Comparison of ENCODE assay signal across 28 cellular contexts in the genomic region with DNA sequence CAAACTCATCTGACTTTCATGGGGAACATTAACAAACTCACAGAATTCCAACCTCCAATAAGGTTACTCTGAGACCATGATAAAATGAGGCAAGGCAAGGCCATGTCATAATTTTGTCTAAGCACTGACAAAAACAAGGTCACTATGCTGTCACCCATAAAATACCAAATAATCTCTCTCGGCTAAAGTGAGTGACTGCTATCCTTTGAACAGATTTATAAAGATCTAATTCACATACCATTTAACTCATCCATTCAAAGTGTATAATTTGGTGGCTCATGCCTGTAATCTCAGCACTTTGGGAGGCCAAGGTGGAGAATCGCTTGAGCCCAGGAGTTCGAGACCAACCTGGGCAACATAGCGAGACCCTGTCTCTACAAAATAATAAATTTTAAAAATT. TPM values are rescaled to one million over a fixed set of nuclear protein-coding genes. Genes with fewer than 3 reads are reported as not detected.
"Had no signal": no experiment of that assay in that cellular context is flagged by ENCODE, and none has a peak within 500 bp of the region (broad histone marks: within the 10 kb centered on the region; RNA-seq: fewer than 3 reads in every experiment).

No MANE protein-coding gene starts in this region.

- H3K27me3 ChIP-seq: ascending aorta, breast epithelium, cardiac muscle cell, colonic mucosa had no signal

- H3K36me3 ChIP-seq: ascending aorta, breast epithelium, cardiac muscle cell, colonic mucosa, esophagus squamous epithelium had no signal

- H3K27ac ChIP-seq: ascending aorta, breast epithelium, cardiac muscle cell, colonic mucosa, epithelial cell of prostate, esophagus squamous epithelium, gastroesophageal sphincter had no signal

- DNase-seq: activated CD4-positive, alpha-beta T cell treated with anti-CD3 and anti-CD28 coated beads for 4 hours; activated CD4-positive, alpha-beta T cell treated with anti-CD3 and anti-CD28 coated beads, Interleukin-2, amount 50 U/mL, for 1 hour; activated CD4-positive, alpha-beta T cell treated with anti-CD3 and anti-CD28 coated beads, Interleukin-2, amount 50 U/mL, for 48 hours; activated CD4-positive, CD25-positive, alpha-beta regulatory T cell; activated CD4-positive, CD25-positive, alpha-beta regulatory T cell treated with anti-CD3 and anti-CD28 coated beads, Interleukin-2, amount 50 U/mL, for 72 hours; activated naive CD4-positive, alpha-beta T cell treated with anti-CD3 and anti-CD28 coated beads, Interleukin-2, amount 10 ng/mL, durations not matched to agents 7 days and 5 days; activated naive CD8-positive, alpha-beta T cell treated with anti-CD3 and anti-CD28 coated beads, Interleukin-2, amount 10 ng/mL, durations not matched to agents 7 days and 5 days; activated T-cell treated with anti-CD3 and anti-CD28 coated beads for 4 hours; activated T-cell treated with anti-CD3 and anti-CD28 coated beads, Interleukin-2, amount 50 U/mL, for 24 hours; activated T-cell treated with anti-CD3 and anti-CD28 coated beads, Interleukin-2, amount 50 U/mL, for 72 hours; central memory CD4-positive, alpha-beta T cell; cerebellar nuclear complex; colonic mucosa; effector CD8-positive, alpha-beta T cell; esophagus squamous epithelium; foreskin melanocyte; hippocampal formation; T-helper 2 cell had no signal

- H3K9me3 ChIP-seq: ascending aorta, breast epithelium, colonic mucosa, esophagus squamous epithelium, gastroesophageal sphincter had no signal

- H3K4me3 Mint-ChIP-seq: activated naive CD4-positive, alpha-beta T cell treated with anti-CD3 and anti-CD28 coated beads, Interleukin-2, amount 10 ng/mL, durations not matched to agents 7 days and 5 days; activated naive CD8-positive, alpha-beta T cell treated with anti-CD3 and anti-CD28 coated beads, Interleukin-2, amount 10 ng/mL, durations not matched to agents 7 days and 5 days; activated T-cell treated with anti-CD3 and anti-CD28 coated beads, Interleukin-2, amount 50 U/mL, for 24 hours; activated T-cell treated with anti-CD3 and anti-CD28 coated beads, Interleukin-2, amount 50 U/mL, for 72 hours; brain had no signal

- H3K4me3 ChIP-seq: ascending aorta, breast epithelium, cardiac muscle cell, colonic mucosa, esophagus squamous epithelium, gastroesophageal sphincter had no signal

- ATAC-seq: activated naive CD4-positive, alpha-beta T cell treated with anti-CD3 and anti-CD28 coated beads, Interleukin-2, amount 50 U/mL, for 72 hours; activated T-cell treated with anti-CD3 and anti-CD28 coated beads, Interleukin-2, amount 50 U/mL, for 72 hours; gastroesophageal sphincter had no signal

- H3K4me1 ChIP-seq: ascending aorta, breast epithelium, colonic mucosa had no signal

- H3K27ac Mint-ChIP-seq: activated naive CD4-positive, alpha-beta T cell treated with anti-CD3 and anti-CD28 coated beads, Interleukin-2, amount 10 ng/mL, durations not matched to agents 7 days and 5 days; activated naive CD4-positive, alpha-beta T cell treated with anti-CD3 and anti-CD28 coated beads, Interleukin-2, amount 50 U/mL, for 72 hours; activated naive CD8-positive, alpha-beta T cell treated with anti-CD3 and anti-CD28 coated beads, Interleukin-2, amount 10 ng/mL, durations not matched to agents 7 days and 5 days; activated T-cell treated with anti-CD3 and anti-CD28 coated beads, Interleukin-2, amount 50 U/mL, for 24 hours; activated T-cell treated with anti-CD3 and anti-CD28 coated beads, Interleukin-2, amount 50 U/mL, for 72 hours; brain had no signal

- H3K9me3 Mint-ChIP-seq: activated naive CD4-positive, alpha-beta T cell treated with anti-CD3 and anti-CD28 coated beads, Interleukin-2, amount 10 ng/mL, durations not matched to agents 7 days and 5 days; activated naive CD4-positive, alpha-beta T cell treated with anti-CD3 and anti-CD28 coated beads, Interleukin-2, amount 50 U/mL, for 72 hours; activated naive CD8-positive, alpha-beta T cell treated with anti-CD3 and anti-CD28 coated beads, Interleukin-2, amount 10 ng/mL, durations not matched to agents 7 days and 5 days; activated T-cell treated with anti-CD3 and anti-CD28 coated beads, Interleukin-2, amount 50 U/mL, for 24 hours; activated T-cell treated with anti-CD3 and anti-CD28 coated beads, Interleukin-2, amount 50 U/mL, for 72 hours; brain had no signal

RNA-seq across cellular contexts. Expression of gene CA4, which starts 20.6 kb away (rescaled TPM):
- total RNA-seq: activated naive CD4-positive, alpha-beta T cell treated with anti-CD3 and anti-CD28 coated beads, Interleukin-2, amount 50 U/mL, for 72 hours; activated naive CD8-positive, alpha-beta T cell treated with anti-CD3 and anti-CD28 coated beads, Interleukin-2, amount 10 ng/mL, durations not matched to agents 7 days and 5 days; activated T-cell treated with anti-CD3 and anti-CD28 coated beads, Interleukin-2, amount 50 U/mL, for 72 hours; fibroblast of lung; fibroblast of villous mesenchyme; T-helper 1 cell treated with Interleukin-12 subunit alpha and Interleukin-12 subunit beta and Interleukin-4 antibody, amounts not matched to agents 30 ng/mL and 1 ng/mL, for 36 hours had no signal
